In the genomic region with DNA sequence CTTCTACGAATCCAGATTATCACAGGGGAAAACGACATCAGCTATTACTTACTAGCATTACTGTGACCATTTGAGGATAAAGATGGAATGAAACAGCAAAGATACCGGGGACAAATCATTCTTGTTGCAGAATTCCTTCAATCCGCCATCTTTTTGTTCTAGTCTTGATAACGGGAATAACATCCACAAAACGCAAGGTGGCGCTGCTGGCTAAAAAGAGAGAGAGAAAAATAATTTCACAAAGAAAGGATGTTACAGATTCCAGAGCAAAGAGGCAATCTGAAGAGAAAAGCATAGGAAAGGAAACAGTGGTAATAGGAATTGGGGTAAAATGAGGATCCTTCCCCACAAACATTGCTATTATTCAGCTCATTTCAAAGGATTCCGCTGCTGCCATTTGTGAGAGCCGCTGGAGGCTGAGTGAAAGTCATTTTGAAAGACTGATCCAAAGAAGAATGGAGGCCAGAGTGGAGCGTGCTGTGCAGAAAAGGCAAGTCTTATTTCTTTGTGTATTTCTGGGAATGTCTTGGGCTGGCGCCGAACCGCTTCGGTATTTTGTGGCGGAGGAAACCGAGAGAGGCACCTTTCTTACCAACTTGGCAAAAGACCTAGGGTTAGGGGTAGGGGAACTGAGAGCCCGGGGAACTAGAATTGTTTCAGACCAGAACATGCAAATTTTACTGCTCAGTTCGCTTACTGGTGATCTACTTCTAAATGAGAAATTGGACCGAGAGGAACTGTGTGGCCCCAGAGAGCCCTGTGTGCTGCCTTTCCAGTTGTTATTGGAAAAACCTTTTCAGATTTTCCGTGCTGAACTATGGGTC, we compare ENCODE assay signal across 9 cellular contexts. TPM values are rescaled to one million over a fixed set of nuclear protein-coding genes. Genes with fewer than 3 reads are reported as not detected.
DNase-seq lines count a peak whose midpoint lies in the region; ATAC-seq and TF ChIP-seq lines count a peak whose summit lies in the region.
"Had no signal": no experiment of that assay in that cellular context is flagged by ENCODE, and none has a peak within 500 bp of the region (broad histone marks: within the 10 kb centered on the region; RNA-seq: fewer than 3 reads in every experiment).

A gene (plus strand): TSS at position 264 of the 824 bp plus-strand sequence. CDS start 192 bp downstream, at position 456.

- peak within 1 kb of the TSS; percentile 51 for H3K4me3 Mint-ChIP-seq in MCF 10A (ENCODE audit: unreplicated experiment)
- H3K4me3 Mint-ChIP-seq in nephron = peak within 1 kb of the TSS in 2 of 3 experiments; percentile 5 to 21
- no peak within 1 kb of the TSS for H3K4me3 Mint-ChIP-seq in T-helper 17 cell

- CTCF ChIA-PET in MCF 10A (lab: Yijun Ruan, JAX) = interaction anchor here (1.0 to 1.3 kb wide), 3 partner anchors 11 to 30 kb away, joined by 3 to 4 read pairs (median 4); a partner anchor contains a TSS

- intact Hi-C loops in MCF 10A (cut with micrococcal nuclease) = no loop called here

- DNase-seq in NCI-H2171 treated with DMSO at 0.1 percent for 48 hours (lab: John Stamatoyannopoulos, UW) = peak; percentile 26
- no peak for DNase-seq in NCI-H2171 (lab: John Stamatoyannopoulos, UW)
- DNase-seq in NCI-H2029 (lab: John Stamatoyannopoulos, UW) = peak; percentile 18
- DNase-seq in MCF 10A (ENCODE audit: unreplicated experiment) = peak; percentile 68
- DNase-seq in T-helper 17 cell = no peak
- DNase-seq in KG1 (lab: John Stamatoyannopoulos, UW) = no peak

- no peaks in the 10 kb centered on the region for H3K36me3 Mint-ChIP-seq in MCF 10A (ENCODE audit: insufficient read depth, unreplicated experiment)
- H3K36me3 Mint-ChIP-seq in nephron (ENCODE audit: low read depth) = peaks cover 25% of the 10 kb centered on the region
- H3K36me3 Mint-ChIP-seq in T-helper 17 cell (ENCODE audit: low read depth) = peaks cover 6% of the 10 kb centered on the region

- H3K4me1 Mint-ChIP-seq in MCF 10A (ENCODE audit: insufficient read depth, unreplicated experiment) (no peaks in the 10 kb centered on the region), nephron (no peaks in the 10 kb centered on the region), T-helper 17 cell (peaks cover 6% of the 10 kb centered on the region)

- ATAC-seq in T-helper 17 cell = no peak
- no peak for ATAC-seq in HG02852 (IDR thresholded peaks at IDR 0.05; ENCODE audit: unreplicated experiment)
- ATAC-seq: naive thymus-derived CD8-positive, alpha-beta T cell had no signal

- H3K9me3 Mint-ChIP-seq in MCF 10A (ENCODE audit: unreplicated experiment) = peaks cover 24% of the 10 kb centered on the region
- H3K9me3 Mint-ChIP-seq in nephron = peaks cover 47% of the 10 kb centered on the region

- peak within 1 kb of the TSS; percentile 7 for H3K27ac Mint-ChIP-seq in MCF 10A (ENCODE audit: low read depth, unreplicated experiment)
- H3K27ac Mint-ChIP-seq in nephron = no peak within 1 kb of the TSS
- no peak within 1 kb of the TSS for H3K27ac Mint-ChIP-seq in T-helper 17 cell
- H3K27ac Mint-ChIP-seq: naive thymus-derived CD8-positive, alpha-beta T cell had no signal

- TF ChIP-seq CTCF in MCF 10A (IDR thresholded peaks at IDR 0.05; ENCODE audit: unreplicated experiment) (peak; percentile 59), nephron (IDR thresholded peaks at IDR 0.05; ENCODE audit: unreplicated experiment in 3 of 3) (no peak)

- no peaks in the 10 kb centered on the region for H3K27me3 Mint-ChIP-seq in MCF 10A (ENCODE audit: insufficient read depth, unreplicated experiment)
- H3K27me3 Mint-ChIP-seq in nephron (ENCODE audit: low read depth) = no peaks in the 10 kb centered on the region
- peaks cover 35% of the 10 kb centered on the region for H3K27me3 Mint-ChIP-seq in T-helper 17 cell

- no TSS peak for BruUV-seq in MCF 10A (replicated peaks; lab: Mats Ljungman, UMichigan)

- POLR2A ChIA-PET in MCF 10A (lab: Yijun Ruan, JAX) = no interaction called here

- no peaks in the 10 kb centered on the region for H3K9me3 ChIP-seq in T-helper 17 cell (ENCODE audit: control insufficient read depth, low read length, poor library complexity, severe bottlenecking)

RNA-seq across cellular contexts. Expression of the gene that starts here (rescaled TPM):
- total RNA-seq in MCF 10A (2022) (0.28 and 0.29 TPM in 2 replicates), T-helper 17 cell (not detected)
- total RNA-seq: naive thymus-derived CD8-positive, alpha-beta T cell had no signal

Comparison
In these comparisons a context has a peak if more than half of its experiments do, and no peak if none do; other contexts are left out.
1. DNase-seq: peak in NCI-H2171 treated with DMSO at 0.1 percent for 48 hours (single experiment) and NCI-H2029 (single experiment); none in NCI-H2171 (single experiment), T-helper 17 cell (0 of 3) and KG1 (single experiment).
2. Peak in DNase-seq in MCF 10A; RNA of the gene not detected or under 1 TPM.